8 cellular contexts compared by ENCODE assay signal in genomic region chr3:12999147-13000140, GRCh38.
DNase-seq lines count a peak whose midpoint lies in the region; ATAC-seq and TF ChIP-seq lines count a peak whose summit lies in the region.

No MANE protein-coding gene starts in this region.

- peaks cover 0 to 86% of the 10 kb centered on the region in 2 donors for H3K4me1 ChIP-seq in left lung

- peak overlapping the region; percentile 61 to 92 for H3K27ac ChIP-seq in left lung

- ATAC-seq in HG02798 (IDR thresholded peaks at IDR 0.05; ENCODE audit: poor library complexity, unreplicated experiment) = peak; percentile 37
- peak; percentile 60 for ATAC-seq in left lung

- H3K36me3 ChIP-seq in left lung = peaks cover 0 to 3% of the 10 kb centered on the region in 2 donors

- intact Hi-C loops in left lung (cut with DNase I) = no loop called here

- H3K4me3 ChIP-seq in left lung = no peak overlapping the region

- DNase-seq in GM10266 (ENCODE audit: extremely low spot score) (peak; percentile 52), SKM-1 (lab: John Stamatoyannopoulos, UW; ENCODE audit: unreplicated experiment) (peak; percentile 96), left lung (peak; percentile 95 to 96), NCI-H1092 treated with DMSO at 0.1 percent for 48 hours (lab: John Stamatoyannopoulos, UW) (no peak), SHP77 (lab: John Stamatoyannopoulos, UW) (no peak), COR-L47 (lab: John Stamatoyannopoulos, UW) (no peak), T-helper 2 cell (no peak)

- no peak for TF ChIP-seq CTCF in GM10266 (IDR thresholded peaks at IDR 0.05; ENCODE audit: control insufficient read depth, insufficient read depth, low read depth, missing control alignments)
- no peak for TF ChIP-seq CTCF in left lung (IDR thresholded peaks at IDR 0.05)

- H3K27me3 ChIP-seq in left lung = no peaks in the 10 kb centered on the region

- H3K9me3 ChIP-seq in left lung = no peaks in the 10 kb centered on the region

Comparison
In these comparisons a context has a peak if more than half of its experiments do, and no peak if none do; other contexts are left out.
1. DNase-seq: peak in GM10266 (single experiment), SKM-1 (single experiment) and left lung (2 of 2); none in NCI-H1092 treated with DMSO at 0.1 percent for 48 hours (single experiment), SHP77 (0 of 2), COR-L47 (single experiment) and T-helper 2 cell (0 of 5).